22 cellular contexts compared by ENCODE assay signal in the genomic region with DNA sequence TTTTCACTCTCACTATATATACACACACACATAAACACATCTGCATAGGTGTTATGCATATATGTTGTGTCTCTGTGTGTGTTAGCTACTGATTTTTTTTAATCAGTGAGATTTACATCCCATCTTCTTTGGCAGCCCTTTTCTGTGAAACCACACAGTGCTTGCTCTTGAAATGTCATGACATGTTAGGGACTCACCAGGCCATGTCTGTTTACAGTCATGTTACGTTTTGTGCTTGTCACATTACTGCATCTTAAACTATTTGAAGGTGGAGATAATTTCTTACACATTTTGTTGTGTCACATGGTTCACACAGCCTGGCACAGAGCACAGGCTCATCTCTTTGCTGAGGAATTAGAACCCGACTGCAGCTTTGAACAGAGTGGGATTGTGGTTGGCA.
DNase-seq lines count a peak whose midpoint lies in the region; ATAC-seq and TF ChIP-seq lines count a peak whose summit lies in the region.
"Had no signal": no experiment of that assay in that cellular context is flagged by ENCODE, and none has a peak within 500 bp of the region (broad histone marks: within the 10 kb centered on the region; RNA-seq: fewer than 3 reads in every experiment).

No MANE protein-coding gene starts in this region.

- no peak overlapping the region for H3K4me3 ChIP-seq in osteoblast (ENCODE audit: insufficient read depth, low read length)
- H3K4me3 ChIP-seq: Peyer's patch had no signal

- POLR2A ChIA-PET in T-cell (lab: Charles Lee): no interaction called here

- H3K79me2 ChIP-seq in osteoblast (ENCODE audit: insufficient read depth, low read length): no peaks in the 10 kb centered on the region

- H3K36me3 Mint-ChIP-seq in T-helper 1 cell treated with Interleukin-12 subunit alpha and Interleukin-12 subunit beta and Interleukin-4 antibody, amounts not matched to agents 30 μg/mL and 1 μg/mL, for 36 hours (ENCODE audit: low read depth): no peaks in the 10 kb centered on the region
- no peaks in the 10 kb centered on the region for H3K36me3 Mint-ChIP-seq in CD14-positive monocyte
- H3K36me3 Mint-ChIP-seq in T-cell: no peaks in the 10 kb centered on the region
- H3K36me3 Mint-ChIP-seq in natural killer cell treated with Interleukin-12 subunit alpha and Interleukin-12 subunit beta and Interleukin-15 and Interleukin-18, amount 100 ng/mL, for 72 hours: no peaks in the 10 kb centered on the region

- peaks cover 15% of the 10 kb centered on the region for H3K4me1 ChIP-seq in osteoblast (ENCODE audit: insufficient read depth, low read length)

- no peak overlapping the region for H3K27ac ChIP-seq in osteoblast (ENCODE audit: low read depth, low read length)
- H3K27ac ChIP-seq: 22Rv1, C4-2B had no signal

- H3K4me2 ChIP-seq in osteoblast (ENCODE audit: insufficient read depth, low read length): no peak overlapping the region

- no peak overlapping the region for H3K4me3 Mint-ChIP-seq in T-helper 1 cell treated with Interleukin-12 subunit alpha and Interleukin-12 subunit beta and Interleukin-4 antibody, amounts not matched to agents 30 μg/mL and 1 μg/mL, for 36 hours
- no peak overlapping the region for H3K4me3 Mint-ChIP-seq in CD14-positive monocyte
- peak overlapping the region in 1 of 3 donors; percentile 7 for H3K4me3 Mint-ChIP-seq in T-cell
- peak overlapping the region; percentile 30 for H3K4me3 Mint-ChIP-seq in natural killer cell treated with Interleukin-12 subunit alpha and Interleukin-12 subunit beta and Interleukin-15 and Interleukin-18, amount 100 ng/mL, for 72 hours
- H3K4me3 Mint-ChIP-seq: H9, HFFc6 had no signal

- H2AFZ ChIP-seq in osteoblast (ENCODE audit: low read length): no peak overlapping the region

- peaks cover 3% of the 10 kb centered on the region for H3K27me3 Mint-ChIP-seq in T-helper 1 cell treated with Interleukin-12 subunit alpha and Interleukin-12 subunit beta and Interleukin-4 antibody, amounts not matched to agents 30 μg/mL and 1 μg/mL, for 36 hours (ENCODE audit: low read depth)
- H3K27me3 Mint-ChIP-seq in CD14-positive monocyte (ENCODE audit: low read depth in 3 of 3): peaks cover 0 to 2% (median 2%) of the 10 kb centered on the region in 3 donors
- no peaks in the 10 kb centered on the region for H3K27me3 Mint-ChIP-seq in T-cell
- H3K27me3 Mint-ChIP-seq in natural killer cell treated with Interleukin-12 subunit alpha and Interleukin-12 subunit beta and Interleukin-15 and Interleukin-18, amount 100 ng/mL, for 72 hours: no peaks in the 10 kb centered on the region

- DNase-seq in T-helper 1 cell (no peak), CD14-positive monocyte (ENCODE audit: low spot score) (no peak), T-cell (no peak), retina (no peak), osteoblast (ENCODE audit: insufficient read length, low spot score, missing footprints) (no peak)
- no peak for DNase-seq in natural killer cell treated with Interleukin-12 subunit alpha and Interleukin-12 subunit beta and Interleukin-15 and Interleukin-18, amount 100 ng/mL, for 72 hours (ENCODE audit: low spot score)
- DNase-seq in stimulated activated CD4-positive, alpha-beta T cell treated with anti-CD3 and anti-CD28 coated beads, Interleukin-4, amount 100 ng/mL, for 1 hour: no peak
- DNase-seq: AML-193, DMS79 treated with DMSO at 0.1 percent for 48 hours, H9, HFFc6, Karpas-422, NCI-H1105 treated with DMSO at 0.1 percent for 48 hours, NCI-H2081, NCI-H2171, NCI-H345, NCI-H524, NCI-H774, Peyer's patch had no signal

- peak overlapping the region; percentile 6 for H3K27ac Mint-ChIP-seq in T-helper 1 cell treated with Interleukin-12 subunit alpha and Interleukin-12 subunit beta and Interleukin-4 antibody, amounts not matched to agents 30 μg/mL and 1 μg/mL, for 36 hours
- peak overlapping the region; percentile 12 to 74 (median 50) for H3K27ac Mint-ChIP-seq in CD14-positive monocyte
- peak overlapping the region; percentile 5 to 63 for H3K27ac Mint-ChIP-seq in T-cell
- peak overlapping the region; percentile 21 to 89 for H3K27ac Mint-ChIP-seq in natural killer cell treated with Interleukin-12 subunit alpha and Interleukin-12 subunit beta and Interleukin-15 and Interleukin-18, amount 100 ng/mL, for 72 hours
- H3K27ac Mint-ChIP-seq: H9, HFFc6 had no signal

- peaks cover 10% of the 10 kb centered on the region for H3K4me1 Mint-ChIP-seq in T-helper 1 cell treated with Interleukin-12 subunit alpha and Interleukin-12 subunit beta and Interleukin-4 antibody, amounts not matched to agents 30 μg/mL and 1 μg/mL, for 36 hours (ENCODE audit: low read depth)
- H3K4me1 Mint-ChIP-seq in CD14-positive monocyte: peaks cover 10% of the 10 kb centered on the region
- H3K4me1 Mint-ChIP-seq in T-cell: peaks cover 0 to 35% (median 10%) of the 10 kb centered on the region in 3 donors
- peaks cover 13 to 18% of the 10 kb centered on the region in 2 donors for H3K4me1 Mint-ChIP-seq in natural killer cell treated with Interleukin-12 subunit alpha and Interleukin-12 subunit beta and Interleukin-15 and Interleukin-18, amount 100 ng/mL, for 72 hours (ENCODE audit: low read depth in 2 of 2)

- TF ChIP-seq CTCF in CD14-positive monocyte (IDR thresholded peaks at IDR 0.05) (no peak), osteoblast (IDR thresholded peaks at IDR 0.05; ENCODE audit: extremely low read depth, low read depth, low read length) (no peak)

- no peaks in the 10 kb centered on the region for H3K27me3 ChIP-seq in osteoblast (ENCODE audit: insufficient read depth, low read length)
- H3K27me3 ChIP-seq: Peyer's patch had no signal

- peaks cover 11% of the 10 kb centered on the region for H3K9me3 Mint-ChIP-seq in T-helper 1 cell treated with Interleukin-12 subunit alpha and Interleukin-12 subunit beta and Interleukin-4 antibody, amounts not matched to agents 30 μg/mL and 1 μg/mL, for 36 hours
- H3K9me3 Mint-ChIP-seq in CD14-positive monocyte (no peaks in the 10 kb centered on the region), T-cell (no peaks in the 10 kb centered on the region)
- H3K9me3 Mint-ChIP-seq in natural killer cell treated with Interleukin-12 subunit alpha and Interleukin-12 subunit beta and Interleukin-15 and Interleukin-18, amount 100 ng/mL, for 72 hours: peaks cover 9% of the 10 kb centered on the region
- H3K9me3 Mint-ChIP-seq: HFFc6 had no signal

- no peaks in the 10 kb centered on the region for H3K9me3 ChIP-seq in osteoblast (ENCODE audit: low read depth, low read length)
- H3K9me3 ChIP-seq: Peyer's patch had no signal

- ATAC-seq in T-cell (replicated peaks in 1 of 4): no peak
- peak in 1 of 2 donors; percentile 38 for ATAC-seq in natural killer cell treated with Interleukin-12 subunit alpha and Interleukin-12 subunit beta and Interleukin-15 and Interleukin-18, amount 100 ng/mL, for 72 hours

- H4K20me1 ChIP-seq in osteoblast (ENCODE audit: insufficient read depth, low read length): no peaks in the 10 kb centered on the region

- no peaks in the 10 kb centered on the region for H3K36me3 ChIP-seq in osteoblast (ENCODE audit: insufficient read depth, low read length)
- H3K36me3 ChIP-seq: Peyer's patch had no signal

- intact Hi-C loops in CD14-positive monocyte (cut with micrococcal nuclease): no loop called here

- CTCF ChIA-PET in T-cell (lab: Charles Lee): no interaction called here
